ENCODE assay signal across 9 cellular contexts in genomic region chr19:1254530-1255185, GRCh38. TPM values are rescaled to one million over a fixed set of nuclear protein-coding genes. Genes with fewer than 3 reads are reported as not detected.
DNase-seq lines count a peak whose midpoint lies in the region; ATAC-seq and TF ChIP-seq lines count a peak whose summit lies in the region.
"Had no signal": no experiment of that assay in that cellular context is flagged by ENCODE, and none has a peak within 500 bp of the region (broad histone marks: within the 10 kb centered on the region; RNA-seq: fewer than 3 reads in every experiment).

No MANE protein-coding gene starts in this region.

- H3K27ac ChIP-seq in ascending aorta (peak overlapping the region; percentile 94 to 98), mesenchymal stem cell (ENCODE audit: low read length, poor library complexity, severe bottlenecking) (peak overlapping the region; percentile 13), temporal lobe (ENCODE audit: low read depth, low read length) (peak overlapping the region; percentile 95)

- peak overlapping the region; percentile 20 for H3K4me2 ChIP-seq in mesenchymal stem cell (ENCODE audit: low read length, poor library complexity, severe bottlenecking)

- H3K14ac ChIP-seq in mesenchymal stem cell (ENCODE audit: low read length in 2 of 2), result no peak overlapping the region

- 89% methylated on average over 20 of the region's 20 CpGs for WGBS in mesenchymal stem cell

- H2BK120ac ChIP-seq in mesenchymal stem cell (ENCODE audit: low read depth, low read length), result peak overlapping the region; percentile 95

- peak overlapping the region; percentile 59 for H4K8ac ChIP-seq in mesenchymal stem cell (ENCODE audit: low read length)

- ATAC-seq in HG03571 (IDR thresholded peaks at IDR 0.05; ENCODE audit: unreplicated experiment), result no peak

- DNase-seq in activated CD4-positive, alpha-beta T cell treated with anti-CD3 and anti-CD28 coated beads, Interleukin-2, amount 10 ng/mL, durations not matched to agents 24 days and 14 days, result no peak
- no peak for DNase-seq in activated CD4-positive, alpha-beta T cell treated with anti-CD3 and anti-CD28 coated beads, Interleukin-2, amount 50 U/mL, for 48 hours
- DNase-seq in ascending aorta (ENCODE audit: low spot score in 2 of 2), result no peak
- no peak for DNase-seq in mesenchymal stem cell
- DNase-seq in kidney tubule cell (ENCODE audit: low spot score), result no peak
- no peak for DNase-seq in H4 (ENCODE audit: low spot score)
- DNase-seq: NCI-H774 had no signal

- H3K9ac ChIP-seq in mesenchymal stem cell (ENCODE audit: low read length), result peak overlapping the region; percentile 96

- H3K27me3 Mint-ChIP-seq in activated CD4-positive, alpha-beta T cell treated with anti-CD3 and anti-CD28 coated beads, Interleukin-2, amount 10 ng/mL, durations not matched to agents 24 days and 14 days, result no peaks in the 10 kb centered on the region

- peaks cover 29 to 45% of the 10 kb centered on the region in 2 donors for H3K4me1 ChIP-seq in ascending aorta
- peaks cover 55% of the 10 kb centered on the region for H3K4me1 ChIP-seq in mesenchymal stem cell (ENCODE audit: control insufficient read depth, insufficient read depth, low read depth, low read length)

- H2AK5ac ChIP-seq in mesenchymal stem cell (ENCODE audit: low read length, severe bottlenecking), result peak overlapping the region; percentile 62

- peak overlapping the region; percentile 44 for H3K4me3 Mint-ChIP-seq in activated CD4-positive, alpha-beta T cell treated with anti-CD3 and anti-CD28 coated beads, Interleukin-2, amount 10 ng/mL, durations not matched to agents 24 days and 14 days

- peaks cover 34% of the 10 kb centered on the region for H3K4me1 Mint-ChIP-seq in activated CD4-positive, alpha-beta T cell treated with anti-CD3 and anti-CD28 coated beads, Interleukin-2, amount 10 ng/mL, durations not matched to agents 24 days and 14 days

- H4K91ac ChIP-seq in mesenchymal stem cell (ENCODE audit: low read length), result peak overlapping the region; percentile 86

- H3K36me3 ChIP-seq in ascending aorta (peaks cover 52 to 64% of the 10 kb centered on the region in 2 donors), mesenchymal stem cell (ENCODE audit: control insufficient read depth in 1 of 2, insufficient read depth in 2 of 2, low read depth in 1 of 2, low read length in 2 of 2) (peaks cover 51 to 92% of the 10 kb centered on the region in 2 experiments)

- peak overlapping the region in 1 of 2 donors; percentile 95 for H3K4me3 ChIP-seq in ascending aorta
- H3K4me3 ChIP-seq in mesenchymal stem cell (ENCODE audit: insufficient read depth in 1 of 2, low read depth in 1 of 2, low read length in 2 of 2), result peak overlapping the region in 1 of 2 experiments; percentile 73

- no peak overlapping the region for H2AFZ ChIP-seq in mesenchymal stem cell (ENCODE audit: low read depth, low read length)

- no peak for TF ChIP-seq CTCF in ascending aorta (IDR thresholded peaks at IDR 0.05)

- no peak overlapping the region for H2BK5ac ChIP-seq in mesenchymal stem cell (ENCODE audit: low read depth, low read length, poor library complexity, severe bottlenecking)

- peak overlapping the region; percentile 65 to 86 for H3K18ac ChIP-seq in mesenchymal stem cell (ENCODE audit: low read depth in 1 of 2, low read length in 2 of 2)

- H3K9me3 ChIP-seq in ascending aorta, result no peaks in the 10 kb centered on the region
- H3K9me3 ChIP-seq in mesenchymal stem cell (ENCODE audit: control insufficient read depth, low read length), result no peaks in the 10 kb centered on the region

- H3K23ac ChIP-seq in mesenchymal stem cell (ENCODE audit: low read length in 2 of 2), result no peak overlapping the region

- peak overlapping the region; percentile 73 for H3K27ac Mint-ChIP-seq in activated CD4-positive, alpha-beta T cell treated with anti-CD3 and anti-CD28 coated beads, Interleukin-2, amount 10 ng/mL, durations not matched to agents 24 days and 14 days

- no peak overlapping the region for H2BK15ac ChIP-seq in mesenchymal stem cell (ENCODE audit: low read depth, poor library complexity, severe bottlenecking)

- H3K79me1 ChIP-seq in mesenchymal stem cell (replicated peaks; ENCODE audit: low read length, poor library complexity, severe bottlenecking), result no peaks in the 10 kb centered on the region

- peak overlapping the region in 1 of 2 experiments; percentile 68 for H2BK12ac ChIP-seq in mesenchymal stem cell (ENCODE audit: low read length in 2 of 2)

- H3K36me3 Mint-ChIP-seq in activated CD4-positive, alpha-beta T cell treated with anti-CD3 and anti-CD28 coated beads, Interleukin-2, amount 10 ng/mL, durations not matched to agents 24 days and 14 days (ENCODE audit: low read depth), result peaks cover 55% of the 10 kb centered on the region

- H3K9me3 Mint-ChIP-seq in activated CD4-positive, alpha-beta T cell treated with anti-CD3 and anti-CD28 coated beads, Interleukin-2, amount 10 ng/mL, durations not matched to agents 24 days and 14 days, result no peaks in the 10 kb centered on the region

- H3K27me3 ChIP-seq in ascending aorta, result no peaks in the 10 kb centered on the region
- no peaks in the 10 kb centered on the region for H3K27me3 ChIP-seq in mesenchymal stem cell (ENCODE audit: control insufficient read depth in 1 of 2, insufficient read depth in 1 of 2, low read length in 2 of 2)

- intact Hi-C loops in activated CD4-positive, alpha-beta T cell treated with anti-CD3 and anti-CD28 coated beads, Interleukin-2, amount 10 ng/mL, durations not matched to agents 24 days and 14 days (cut with micrococcal nuclease), result no loop called here
- intact Hi-C loops in ascending aorta (cut with DNase I), result no loop called here

- H3K4ac ChIP-seq in mesenchymal stem cell (ENCODE audit: low read depth in 1 of 2, low read length in 2 of 2), result peak overlapping the region in 1 of 2 experiments; percentile 52

RNA-seq across cellular contexts. Expression of gene MIDN, which starts 6.3 kb away (rescaled TPM):
- total RNA-seq in activated CD4-positive, alpha-beta T cell treated with anti-CD3 and anti-CD28 coated beads, Interleukin-2, amount 10 ng/mL, durations not matched to agents 24 days and 14 days, result 72.3 and 82.4 TPM in 2 replicates
- total RNA-seq in ascending aorta (307 TPM), temporal lobe (22.6 TPM)
- 58.6 TPM for polyA plus RNA-seq in mesenchymal stem cell (2013, experiment 1 of 2)
- polyA plus RNA-seq in mesenchymal stem cell (2013, experiment 2 of 2), result 58.0 TPM
- total RNA-seq in H4 (2014; rRNA removed; shearing (Covaris generic)), result 2.4 and 4.2 TPM in 2 replicates

RNA-seq across cellular contexts. Expression of gene ATP5F1D, which starts 13.1 kb away (rescaled TPM):
- 254 and 269 TPM in 2 replicates for total RNA-seq in activated CD4-positive, alpha-beta T cell treated with anti-CD3 and anti-CD28 coated beads, Interleukin-2, amount 10 ng/mL, durations not matched to agents 24 days and 14 days
- total RNA-seq in ascending aorta (232 TPM), temporal lobe (27.5 TPM)
- 121 TPM for polyA plus RNA-seq in mesenchymal stem cell (2013, experiment 1 of 2)
- 127 TPM for polyA plus RNA-seq in mesenchymal stem cell (2013, experiment 2 of 2)
- total RNA-seq in H4 (2014; rRNA removed; shearing (Covaris generic)), result 34.9 and 37.0 TPM in 2 replicates

RNA-seq across cellular contexts. Expression of gene CIRBP, which starts 14.5 kb away (rescaled TPM):
- 237 TPM in 2 replicates for total RNA-seq in activated CD4-positive, alpha-beta T cell treated with anti-CD3 and anti-CD28 coated beads, Interleukin-2, amount 10 ng/mL, durations not matched to agents 24 days and 14 days
- total RNA-seq in ascending aorta (442 TPM), temporal lobe (289 TPM)
- polyA plus RNA-seq in mesenchymal stem cell (2013, experiment 1 of 2), result 118 TPM
- polyA plus RNA-seq in mesenchymal stem cell (2013, experiment 2 of 2), result 120 TPM
- total RNA-seq in H4 (2014; rRNA removed; shearing (Covaris generic)), result 196 and 197 TPM in 2 replicates

RNA-seq across cellular contexts. Expression of gene CBARP, which starts 16.9 kb away (rescaled TPM):
- 1.7 and 1.9 TPM in 2 replicates for total RNA-seq in activated CD4-positive, alpha-beta T cell treated with anti-CD3 and anti-CD28 coated beads, Interleukin-2, amount 10 ng/mL, durations not matched to agents 24 days and 14 days
- 1.9 TPM for total RNA-seq in ascending aorta
- 8.1 TPM for polyA plus RNA-seq in mesenchymal stem cell (2013, experiment 1 of 2)
- 8.0 TPM for polyA plus RNA-seq in mesenchymal stem cell (2013, experiment 2 of 2)
- total RNA-seq in temporal lobe, result 6.4 TPM
- total RNA-seq in H4 (2014; rRNA removed; shearing (Covaris generic)), result 0.37 and 1.2 TPM in 2 replicates

RNA-seq across cellular contexts. Expression of gene FAM174C, which starts 20.7 kb away (rescaled TPM):
- total RNA-seq in activated CD4-positive, alpha-beta T cell treated with anti-CD3 and anti-CD28 coated beads, Interleukin-2, amount 10 ng/mL, durations not matched to agents 24 days and 14 days, result 115 and 126 TPM in 2 replicates
- total RNA-seq in ascending aorta (156 TPM), temporal lobe (8.9 TPM)
- polyA plus RNA-seq in mesenchymal stem cell (2013, experiment 1 of 2), result 60.2 TPM
- 59.6 TPM for polyA plus RNA-seq in mesenchymal stem cell (2013, experiment 2 of 2)
- 49.8 and 59.5 TPM in 2 replicates for total RNA-seq in H4 (2014; rRNA removed; shearing (Covaris generic))

Comparison
In these comparisons a context has a peak if more than half of its experiments do, and no peak if none do; other contexts are left out.
1. H3K27ac ChIP-seq: peak in every context shown above with its lines; median percentile 96 in ascending aorta; 95 in temporal lobe; 13 in mesenchymal stem cell.